In genomic region chr18:74110149-74110548, GRCh38 we compare ENCODE assay signal across 29 cellular contexts. TPM values are rescaled to one million over a fixed set of nuclear protein-coding genes. Genes with fewer than 3 reads are reported as not detected.
"Had no signal": no experiment of that assay in that cellular context is flagged by ENCODE, and none has a peak within 500 bp of the region (broad histone marks: within the 10 kb centered on the region; RNA-seq: fewer than 3 reads in every experiment).

No MANE protein-coding gene starts in this region.

- H3K4me3 ChIP-seq: ascending aorta, breast epithelium, cardiac muscle cell, colonic mucosa, esophagus squamous epithelium had no signal

- H3K27ac ChIP-seq: ascending aorta, breast epithelium, cardiac muscle cell, colonic mucosa, epithelial cell of prostate, esophagus squamous epithelium had no signal

- FAIRE-seq: endometrium, endothelial cell of umbilical vein had no signal

- H3K4me1 ChIP-seq: ascending aorta, breast epithelium, colonic mucosa, esophagus squamous epithelium had no signal

- DNase-seq: activated CD4-positive, alpha-beta memory T cell treated with anti-CD3 and anti-CD28 coated beads for 36 hours; activated CD4-positive, alpha-beta T cell treated with anti-CD3 and anti-CD28 coated beads for 36 hours; activated CD4-positive, alpha-beta T cell treated with anti-CD3 and anti-CD28 coated beads, Interleukin-2, amount 10 ng/mL, durations not matched to agents 24 days and 14 days; activated CD4-positive, CD25-positive, alpha-beta regulatory T cell; activated CD4-positive, CD25-positive, alpha-beta regulatory T cell treated with anti-CD3 and anti-CD28 coated beads, Interleukin-2, amount 50 U/mL, for 72 hours; activated CD8-positive, alpha-beta memory T cell treated with anti-CD3 and anti-CD28 coated beads, Interleukin-2, amount 10 ng/mL, durations not matched to agents 7 days and 5 days; activated CD8-positive, alpha-beta memory T cell treated with anti-CD3 and anti-CD28 coated beads, Interleukin-2, amount 50 U/mL, for 4 hours; activated CD8-positive, alpha-beta T cell treated with anti-CD3 and anti-CD28 coated beads, Interleukin-2, amount 10 ng/mL, durations not matched to agents 7 days and 5 days; activated gamma-delta T cell; activated naive CD4-positive, alpha-beta T cell; activated naive CD4-positive, alpha-beta T cell treated with anti-CD3 and anti-CD28 coated beads, Interleukin-2, amount 10 ng/mL, durations not matched to agents 7 days and 5 days; activated naive CD8-positive, alpha-beta T cell treated with anti-CD3 and anti-CD28 coated beads, Interleukin-2, amount 10 ng/mL, durations not matched to agents 7 days and 5 days; activated T-cell treated with anti-CD3 and anti-CD28 coated beads, Interleukin-2, amount 50 U/mL, for 1 hour; activated T-cell treated with anti-CD3 and anti-CD28 coated beads, Interleukin-2, amount 50 U/mL, for 72 hours; central memory CD4-positive, alpha-beta T cell; cerebellar nuclear complex; colonic mucosa; effector CD8-positive, alpha-beta T cell; esophagus squamous epithelium; foreskin melanocyte; head of caudate nucleus; T-helper 17 cell had no signal

- H3K27me3 ChIP-seq: ascending aorta, breast epithelium, cardiac muscle cell, colonic mucosa, esophagus squamous epithelium had no signal

- H3K9me3 ChIP-seq: colonic mucosa had no signal

- ATAC-seq: activated CD4-positive, alpha-beta T cell treated with anti-CD3 and anti-CD28 coated beads for 36 hours; activated CD8-positive, alpha-beta memory T cell treated with anti-CD3 and anti-CD28 coated beads, Interleukin-2, amount 10 ng/mL, durations not matched to agents 7 days and 5 days; activated CD8-positive, alpha-beta T cell treated with anti-CD3 and anti-CD28 coated beads, Interleukin-2, amount 10 ng/mL, durations not matched to agents 7 days and 5 days; activated naive CD4-positive, alpha-beta T cell treated with anti-CD3 and anti-CD28 coated beads, Interleukin-2, amount 50 U/mL, for 72 hours; activated T-cell treated with anti-CD3 and anti-CD28 coated beads, Interleukin-2, amount 50 U/mL, for 72 hours; T-helper 17 cell had no signal

- H3K36me3 ChIP-seq: ascending aorta, breast epithelium, cardiac muscle cell, colonic mucosa, esophagus squamous epithelium had no signal

RNA-seq across cellular contexts. Expression of gene FBXO15, which starts 37.5 kb away (rescaled TPM):
- total RNA-seq: ascending aorta, colonic mucosa, endothelial cell of umbilical vein had no signal
- polyA plus RNA-seq: endothelial cell of umbilical vein had no signal
